In the genomic region with DNA sequence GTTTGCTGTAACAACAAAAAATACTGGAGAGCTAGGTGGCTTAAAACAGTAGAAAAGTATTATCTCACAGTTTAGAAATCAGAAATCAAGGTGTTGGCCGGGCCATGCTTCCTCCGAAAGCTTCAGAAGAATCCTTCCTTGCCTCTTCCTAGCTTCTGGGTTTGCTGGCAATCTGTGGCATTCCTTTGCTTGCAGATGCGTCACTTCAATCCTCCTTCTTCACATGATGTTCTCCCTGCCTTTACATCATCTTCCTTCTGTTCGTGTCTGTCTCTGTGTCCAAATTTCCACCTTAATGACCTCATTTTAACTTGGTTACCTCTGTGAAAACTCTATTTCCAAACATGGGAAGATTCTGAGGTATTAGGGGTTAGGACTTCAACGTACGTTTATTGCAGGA, we compare ENCODE assay signal across 1 cellular context.
TF ChIP-seq lines count a peak whose summit lies in the region.

No MANE protein-coding gene starts in this region.

TF ChIP-seq in HepG2, 621 proteins besides CTCF, POLR2A, EP300 and RAD21:
- TF ChIP-seq IRX3 (CRISPR knock-in tag; IDR thresholded peaks at IDR 0.05; ENCODE audit: borderline replicate concordance, low read depth) (no peak), ZSCAN29 (CRISPR knock-in tag; conservative IDR thresholded peaks at IDR 0.05) (no peak), RARA (CRISPR knock-in tag; IDR thresholded peaks at IDR 0.05) (no peak), ZNF296 (CRISPR knock-in tag; conservative IDR thresholded peaks at IDR 0.05) (no peak), ZNF652 (CRISPR knock-in tag; IDR thresholded peaks at IDR 0.05; ENCODE audit: borderline replicate concordance, low read depth) (no peak)
